9 cellular contexts compared by ENCODE assay signal in the genomic region with DNA sequence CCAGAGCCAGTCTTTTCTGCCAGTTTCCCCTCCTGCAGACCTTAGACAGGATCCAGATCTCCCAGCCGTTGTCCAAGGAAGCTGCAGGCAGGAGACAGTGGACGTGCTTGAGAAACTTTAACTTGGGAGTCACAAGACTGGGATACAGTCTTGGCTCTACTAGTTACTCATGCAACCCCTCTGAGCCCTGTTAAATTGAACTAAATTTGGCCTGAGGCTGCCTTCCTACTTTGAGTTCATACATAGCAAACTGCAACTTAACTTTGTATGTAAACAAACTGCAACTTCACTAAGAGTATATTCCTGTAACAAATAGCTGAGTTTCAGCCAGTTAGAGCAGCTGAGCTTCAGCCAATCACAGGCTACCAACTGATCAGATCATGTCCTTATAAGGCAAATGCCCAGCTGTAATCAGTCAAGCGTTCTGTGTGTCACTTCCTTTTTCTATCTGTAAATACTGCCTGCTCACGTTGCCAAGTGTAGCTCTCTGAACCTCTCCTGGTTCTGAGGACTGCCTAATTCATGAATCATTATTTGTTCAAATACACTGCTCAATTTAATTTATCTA.
DNase-seq lines count a peak whose midpoint lies in the region; ATAC-seq and TF ChIP-seq lines count a peak whose summit lies in the region.
"Had no signal": no experiment of that assay in that cellular context is flagged by ENCODE, and none has a peak within 500 bp of the region (broad histone marks: within the 10 kb centered on the region; RNA-seq: fewer than 3 reads in every experiment).

No MANE protein-coding gene starts in this region.

- H3K4me3 ChIP-seq in CD4-positive, CD25-positive, alpha-beta regulatory T cell (ENCODE audit: low read depth, low read length): no peak overlapping the region

- intact Hi-C loops in left ventricle myocardium superior (cut with micrococcal nuclease): no loop called here

- H3K27ac ChIP-seq in CD4-positive, CD25-positive, alpha-beta regulatory T cell (ENCODE audit: insufficient read depth, low read length, poor library complexity, severe bottlenecking): no peak overlapping the region
- H3K27ac ChIP-seq: KMS-11 had no signal

- no peak for TF ChIP-seq CTCF in type B pancreatic cell (conservative IDR thresholded peaks at IDR 0.05)

- no peaks in the 10 kb centered on the region for H3K36me3 ChIP-seq in CD4-positive, CD25-positive, alpha-beta regulatory T cell (ENCODE audit: control insufficient read depth, insufficient read depth, low read length)

- H3K9me3 ChIP-seq in CD4-positive, CD25-positive, alpha-beta regulatory T cell (ENCODE audit: control insufficient read depth in 2 of 2, low read length in 2 of 2): peaks cover 0 to 10% of the 10 kb centered on the region in 2 experiments

- no peaks in the 10 kb centered on the region for H3K4me1 ChIP-seq in CD4-positive, CD25-positive, alpha-beta regulatory T cell (ENCODE audit: control insufficient read depth, insufficient read depth, low read length, poor library complexity, severe bottlenecking)

- DNase-seq in CD4-positive, CD25-positive, alpha-beta regulatory T cell: peak in 1 of 3 donors; percentile 5
- no peak for DNase-seq in left ventricle myocardium superior
- DNase-seq in type B pancreatic cell (ENCODE audit: extremely low spot score, unreplicated experiment): no peak
- no peak for DNase-seq in stimulated activated CD4-positive, alpha-beta T cell treated with anti-CD3 and anti-CD28 coated beads, Interleukin-4, amount 100 ng/mL, for 24 hours
- no peak for DNase-seq in hippocampal formation (lab: John Stamatoyannopoulos, UW)
- DNase-seq in globus pallidus (ENCODE audit: low spot score): no peak

- H3K4me3 Mint-ChIP-seq in CD4-positive, CD25-positive, alpha-beta regulatory T cell: no peak overlapping the region
- H3K4me3 Mint-ChIP-seq in type B pancreatic cell: no peak overlapping the region

- peaks cover 0 to 6% (median 0%) of the 10 kb centered on the region in 4 donors for H3K4me1 Mint-ChIP-seq in CD4-positive, CD25-positive, alpha-beta regulatory T cell
- no peaks in the 10 kb centered on the region for H3K4me1 Mint-ChIP-seq in type B pancreatic cell (ENCODE audit: unreplicated experiment)

- H3K9me3 Mint-ChIP-seq in CD4-positive, CD25-positive, alpha-beta regulatory T cell: peaks cover 0 to 20% (median 13%) of the 10 kb centered on the region in 7 donors
- no peaks in the 10 kb centered on the region for H3K9me3 Mint-ChIP-seq in type B pancreatic cell

- H3K27me3 Mint-ChIP-seq in CD4-positive, CD25-positive, alpha-beta regulatory T cell: peaks cover 9% of the 10 kb centered on the region
- no peaks in the 10 kb centered on the region for H3K27me3 Mint-ChIP-seq in type B pancreatic cell

- peaks cover 2% of the 10 kb centered on the region for H3K27me3 ChIP-seq in CD4-positive, CD25-positive, alpha-beta regulatory T cell (ENCODE audit: control insufficient read depth, insufficient read depth, low read length)

- H3K36me3 Mint-ChIP-seq in CD4-positive, CD25-positive, alpha-beta regulatory T cell: no peaks in the 10 kb centered on the region
- H3K36me3 Mint-ChIP-seq in type B pancreatic cell: no peaks in the 10 kb centered on the region

- peak overlapping the region in 2 of 3 donors; percentile 25 to 68 for H3K27ac Mint-ChIP-seq in CD4-positive, CD25-positive, alpha-beta regulatory T cell
- H3K27ac Mint-ChIP-seq in type B pancreatic cell: peak overlapping the region; percentile 68

- no peak for ATAC-seq in CD4-positive, CD25-positive, alpha-beta regulatory T cell (ENCODE audit: low read depth in 2 of 2)
- ATAC-seq in HG03280 (IDR thresholded peaks at IDR 0.05; ENCODE audit: unreplicated experiment) (peak; percentile 68), SK-N-SH treated with all-trans-retinoic acid at 6 μM for 48 hours (peak; percentile 69), left ventricle myocardium superior (peak; percentile 80)

TF ChIP-seq in SK-N-SH treated with all-trans-retinoic acid at 6 μM for 48 hours, 23 proteins besides CTCF, POLR2A, EP300 and RAD21:
- TF ChIP-seq ZNF8 (CRISPR knock-in tag; IDR thresholded peaks at IDR 0.05) (no peak), TCF4 (CRISPR knock-in tag; IDR thresholded peaks at IDR 0.05; ENCODE audit: borderline replicate concordance) (no peak), ESRRG (CRISPR knock-in tag; IDR thresholded peaks at IDR 0.05) (no peak), ZC3H10 (CRISPR knock-in tag; IDR thresholded peaks at IDR 0.05) (no peak), SNAI2 (CRISPR knock-in tag; IDR thresholded peaks at IDR 0.05) (no peak), ARNTL (CRISPR knock-in tag; IDR thresholded peaks at IDR 0.05; ENCODE audit: borderline replicate concordance, low read depth) (no peak), PPARA (CRISPR knock-in tag; IDR thresholded peaks at IDR 0.05; ENCODE audit: borderline replicate concordance) (no peak), ZNF565 (CRISPR knock-in tag; conservative IDR thresholded peaks at IDR 0.05; ENCODE audit: low read depth) (no peak), GLIS3 (CRISPR knock-in tag; IDR thresholded peaks at IDR 0.05) (no peak)
- TF ChIP-seq, protein P1, sequence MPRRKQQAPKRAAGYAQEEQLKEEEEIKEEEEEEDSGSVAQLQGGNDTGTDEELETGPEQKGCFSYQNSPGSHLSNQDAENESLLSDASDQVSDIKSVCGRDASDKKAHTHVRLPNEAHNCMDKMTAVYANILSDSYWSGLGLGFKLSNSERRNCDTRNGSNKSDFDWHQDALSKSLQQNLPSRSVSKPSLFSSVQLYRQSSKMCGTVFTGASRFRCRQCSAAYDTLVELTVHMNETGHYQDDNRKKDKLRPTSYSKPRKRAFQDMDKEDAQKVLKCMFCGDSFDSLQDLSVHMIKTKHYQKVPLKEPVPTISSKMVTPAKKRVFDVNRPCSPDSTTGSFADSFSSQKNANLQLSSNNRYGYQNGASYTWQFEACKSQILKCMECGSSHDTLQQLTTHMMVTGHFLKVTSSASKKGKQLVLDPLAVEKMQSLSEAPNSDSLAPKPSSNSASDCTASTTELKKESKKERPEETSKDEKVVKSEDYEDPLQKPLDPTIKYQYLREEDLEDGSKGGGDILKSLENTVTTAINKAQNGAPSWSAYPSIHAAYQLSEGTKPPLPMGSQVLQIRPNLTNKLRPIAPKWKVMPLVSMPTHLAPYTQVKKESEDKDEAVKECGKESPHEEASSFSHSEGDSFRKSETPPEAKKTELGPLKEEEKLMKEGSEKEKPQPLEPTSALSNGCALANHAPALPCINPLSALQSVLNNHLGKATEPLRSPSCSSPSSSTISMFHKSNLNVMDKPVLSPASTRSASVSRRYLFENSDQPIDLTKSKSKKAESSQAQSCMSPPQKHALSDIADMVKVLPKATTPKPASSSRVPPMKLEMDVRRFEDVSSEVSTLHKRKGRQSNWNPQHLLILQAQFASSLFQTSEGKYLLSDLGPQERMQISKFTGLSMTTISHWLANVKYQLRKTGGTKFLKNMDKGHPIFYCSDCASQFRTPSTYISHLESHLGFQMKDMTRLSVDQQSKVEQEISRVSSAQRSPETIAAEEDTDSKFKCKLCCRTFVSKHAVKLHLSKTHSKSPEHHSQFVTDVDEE (CRISPR knock-in tag; IDR thresholded peaks at IDR 0.05): no peak
TF ChIP-seq in SK-N-SH treated with all-trans-retinoic acid at 6 μM for 48 hours: peak in this region for 0.

Comparison
In these comparisons a context has a peak if more than half of its experiments do, and no peak if none do; other contexts are left out.
1. ATAC-seq: peak in HG03280 (single experiment), SK-N-SH treated with all-trans-retinoic acid at 6 μM for 48 hours (single experiment) and left ventricle myocardium superior (single experiment); none in CD4-positive, CD25-positive, alpha-beta regulatory T cell (0 of 2).